20 cellular contexts compared by ENCODE assay signal in the genomic region with DNA sequence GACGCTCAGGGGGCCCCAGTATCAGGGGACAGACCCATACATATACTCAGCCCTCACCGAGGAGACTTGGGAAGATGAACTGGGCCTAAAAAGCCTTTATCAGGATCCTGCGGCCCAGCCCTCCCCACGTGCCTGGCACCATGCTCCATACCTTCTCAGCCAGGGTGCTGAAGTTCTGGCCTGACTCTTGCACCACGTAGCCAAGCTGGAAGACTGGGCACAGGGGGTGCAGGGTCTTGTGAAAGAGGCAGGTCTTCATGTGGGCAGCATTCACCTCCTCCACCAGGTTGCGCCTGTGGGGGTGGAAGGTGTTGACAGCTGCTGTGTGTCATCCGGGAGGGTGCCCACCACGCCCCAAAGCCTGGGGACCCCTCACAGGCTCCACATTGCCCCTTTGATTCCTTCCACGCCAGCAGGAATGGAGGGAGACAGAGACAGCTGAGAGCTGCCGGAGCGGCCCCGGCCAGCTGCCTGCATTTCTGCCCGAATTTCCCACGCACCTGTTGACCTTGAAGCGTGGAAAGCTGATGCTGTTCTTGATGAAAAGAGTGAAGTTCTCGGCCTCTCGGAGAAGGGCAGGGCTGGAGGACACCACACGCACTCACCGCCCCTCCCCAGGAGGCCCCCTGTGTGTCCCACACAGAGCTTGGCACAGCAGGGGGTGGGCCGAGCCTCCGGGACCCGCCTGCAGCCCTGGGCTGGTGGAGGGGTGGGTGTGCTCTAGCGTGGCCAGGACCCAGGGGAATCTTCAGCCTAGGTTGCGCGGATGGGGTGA. TPM values are rescaled to one million over a fixed set of nuclear protein-coding genes. Genes with fewer than 3 reads are reported as not detected.
"Had no signal": no experiment of that assay in that cellular context is flagged by ENCODE, and none has a peak within 500 bp of the region (broad histone marks: within the 10 kb centered on the region; RNA-seq: fewer than 3 reads in every experiment).

No MANE protein-coding gene starts in this region.

- H3K4me1 ChIP-seq: ascending aorta, breast epithelium, esophagus muscularis mucosa, tibial nerve had no signal

- H3K27me3 ChIP-seq: ascending aorta, breast epithelium, esophagus muscularis mucosa, tibial nerve had no signal

- H3K9me3 Mint-ChIP-seq: activated naive CD4-positive, alpha-beta T cell treated with anti-CD3 and anti-CD28 coated beads, Interleukin-2, amount 50 U/mL, for 24 hours; dendritic cell treated with granulocyte-macrophage colony-stimulating factor and Interleukin-4, amounts not matched to agents 40 ng/mL and 50 ng/mL, for 4 days; immature natural killer cell; naive thymus-derived CD4-positive, alpha-beta T cell had no signal

- ATAC-seq: left ventricle myocardium superior; naive thymus-derived CD4-positive, alpha-beta T cell; sciatic nerve had no signal

- H3K27me3 Mint-ChIP-seq: activated naive CD4-positive, alpha-beta T cell treated with anti-CD3 and anti-CD28 coated beads, Interleukin-2, amount 50 U/mL, for 24 hours; dendritic cell treated with granulocyte-macrophage colony-stimulating factor and Interleukin-4, amounts not matched to agents 40 ng/mL and 50 ng/mL, for 4 days had no signal

- DNase-seq: activated CD4-positive, alpha-beta T cell treated with anti-CD3 and anti-CD28 coated beads, Interleukin-2, amount 50 U/mL, for 1 hour; activated CD4-positive, CD25-positive, alpha-beta regulatory T cell treated with anti-CD3 and anti-CD28 coated beads, Interleukin-2, amount 50 U/mL, for 72 hours; activated CD8-positive, alpha-beta memory T cell treated with anti-CD3 and anti-CD28 coated beads, Interleukin-2, amount 50 U/mL, for 48 hours; activated effector memory CD4-positive, alpha-beta T cell treated with anti-CD3 and anti-CD28 coated beads, Interleukin-2, amount 50 U/mL, for 16 hours; activated T-cell treated with anti-CD3 and anti-CD28 coated beads, Interleukin-2, amount 50 U/mL, for 48 hours; effector CD8-positive, alpha-beta T cell; immature natural killer cell; left ventricle myocardium superior; naive thymus-derived CD4-positive, alpha-beta T cell; stimulated activated CD4-positive, alpha-beta T cell treated with anti-CD3 and anti-CD28 coated beads, Interleukin-4, amount 100 ng/mL, for 24 hours; stimulated activated naive CD4-positive, alpha-beta T cell had no signal

- FAIRE-seq: endothelial cell of umbilical vein, urothelium cell line had no signal

- H3K4me1 Mint-ChIP-seq: activated naive CD4-positive, alpha-beta T cell treated with anti-CD3 and anti-CD28 coated beads, Interleukin-2, amount 50 U/mL, for 24 hours; immature natural killer cell had no signal

- H3K36me3 ChIP-seq: ascending aorta, breast epithelium, esophagus muscularis mucosa, tibial nerve had no signal

- H3K4me3 Mint-ChIP-seq: activated naive CD4-positive, alpha-beta T cell treated with anti-CD3 and anti-CD28 coated beads, Interleukin-2, amount 50 U/mL, for 24 hours; dendritic cell treated with granulocyte-macrophage colony-stimulating factor and Interleukin-4, amounts not matched to agents 40 ng/mL and 50 ng/mL, for 4 days; immature natural killer cell had no signal

- H3K4me3 ChIP-seq: ascending aorta, breast epithelium, esophagus muscularis mucosa, tibial nerve had no signal

- H3K36me3 Mint-ChIP-seq: activated naive CD4-positive, alpha-beta T cell treated with anti-CD3 and anti-CD28 coated beads, Interleukin-2, amount 50 U/mL, for 24 hours; immature natural killer cell; naive thymus-derived CD4-positive, alpha-beta T cell had no signal

- H3K27ac ChIP-seq: ascending aorta, breast epithelium, esophagus muscularis mucosa, tibial nerve had no signal

- H3K9me3 ChIP-seq: ascending aorta, breast epithelium, esophagus muscularis mucosa, tibial nerve had no signal

- H3K27ac Mint-ChIP-seq: activated naive CD4-positive, alpha-beta T cell treated with anti-CD3 and anti-CD28 coated beads, Interleukin-2, amount 50 U/mL, for 24 hours; dendritic cell treated with granulocyte-macrophage colony-stimulating factor and Interleukin-4, amounts not matched to agents 40 ng/mL and 50 ng/mL, for 4 days; immature natural killer cell had no signal

RNA-seq across cellular contexts. Expression of a gene that starts 13.0 kb away (rescaled TPM):
- total RNA-seq: ascending aorta, endothelial cell of umbilical vein had no signal
- polyA plus RNA-seq: endothelial cell of umbilical vein; naive thymus-derived CD4-positive, alpha-beta T cell had no signal
